In genomic region chr14:68377459-68377858, GRCh38 we compare ENCODE assay signal across 8 cellular contexts.
DNase-seq lines count a peak whose midpoint lies in the region; ATAC-seq and TF ChIP-seq lines count a peak whose summit lies in the region.

No MANE protein-coding gene starts in this region.

- H3K9ac ChIP-seq in BLaER1 treated with 17β-estradiol and CSF1 and Interleukin-3, amounts not matched to agents 10 nM and 100 nM, result peak overlapping the region; percentile 23 to 77 (median 54); a peak in 20 of 22 replicates
- H3K9ac ChIP-seq in OCI-LY3 (ENCODE audit: low read length), result no peak overlapping the region; the same call in 1 of the 2 replicates

- no peaks in the 10 kb centered on the region for H4K20me1 ChIP-seq in BLaER1 treated with 17β-estradiol and CSF1 and Interleukin-3, amounts not matched to agents 10 nM and 100 nM
- no peaks in the 10 kb centered on the region for H4K20me1 ChIP-seq in OCI-LY3 (ENCODE audit: insufficient read depth, low read length)

- no peak overlapping the region for H3K4me3 ChIP-seq in BLaER1 treated with 17β-estradiol and CSF1 and Interleukin-3, amounts not matched to agents 10 nM and 100 nM
- peak overlapping the region; percentile 31 for H3K4me3 ChIP-seq in OCI-LY3 (ENCODE audit: low read length)

- H3K4me2 ChIP-seq in BLaER1 treated with 17β-estradiol and CSF1 and Interleukin-3, amounts not matched to agents 10 nM and 100 nM, result peak overlapping the region; percentile 47 to 90 (median 61)
- H3K4me2 ChIP-seq in OCI-LY3 (ENCODE audit: low read length), result peak overlapping the region; percentile 60

- H3K27me3 ChIP-seq in BLaER1 treated with 17β-estradiol and CSF1 and Interleukin-3, amounts not matched to agents 10 nM and 100 nM, result no peaks in the 10 kb centered on the region
- H3K27me3 ChIP-seq in OCI-LY3 (ENCODE audit: low read depth, low read length), result no peaks in the 10 kb centered on the region

- no peaks in the 10 kb centered on the region for H3K9me3 Mint-ChIP-seq in nephron

- TF ChIP-seq CTCF in OCI-LY3 (IDR thresholded peaks at IDR 0.05; ENCODE audit: low read depth, low read length), result no peak
- no peak for TF ChIP-seq CTCF in nephron (IDR thresholded peaks at IDR 0.05; ENCODE audit: unreplicated experiment in 3 of 3)

- H2AFZ ChIP-seq in OCI-LY3 (ENCODE audit: low read depth, low read length), result peak overlapping the region; percentile 80; the same call in 1 of the 2 replicates

- peak overlapping the region; percentile 78 to 93 (median 80) for H3K27ac Mint-ChIP-seq in nephron

- H3K4me1 ChIP-seq in BLaER1 treated with 17β-estradiol and CSF1 and Interleukin-3, amounts not matched to agents 10 nM and 100 nM, result peaks cover 36 to 91% (median 53%) of the 10 kb centered on the region in 10 experiments
- peaks cover 25% of the 10 kb centered on the region for H3K4me1 ChIP-seq in OCI-LY3 (ENCODE audit: low read length)

- peak; percentile 41 for ATAC-seq in esophagus mucosa
- no peak for ATAC-seq in GM18867 (IDR thresholded peaks at IDR 0.05; ENCODE audit: unreplicated experiment)
- no peak for ATAC-seq in GM21390 (IDR thresholded peaks at IDR 0.05; ENCODE audit: unreplicated experiment)

- DNase-seq in HuH-7.5 (ENCODE audit: low spot score), result no peak
- DNase-seq in NCI-H187 (lab: John Stamatoyannopoulos, UW), result no peak

- H3K4me3 Mint-ChIP-seq in nephron, result no peak overlapping the region

- no peaks in the 10 kb centered on the region for H3K27me3 Mint-ChIP-seq in nephron (ENCODE audit: low read depth)

- H3K36me3 ChIP-seq in BLaER1 treated with 17β-estradiol and CSF1 and Interleukin-3, amounts not matched to agents 10 nM and 100 nM, result no peaks in the 10 kb centered on the region
- H3K36me3 ChIP-seq in OCI-LY3 (replicated peaks; ENCODE audit: low read depth, low read length), result peaks cover 4% of the 10 kb centered on the region

- H3K79me2 ChIP-seq in OCI-LY3 (ENCODE audit: low read length), result no peaks in the 10 kb centered on the region

- peaks cover 6 to 16% (median 10%) of the 10 kb centered on the region in 11 experiments; a peak in 16 of 22 replicates for H3K9me3 ChIP-seq in BLaER1 treated with 17β-estradiol and CSF1 and Interleukin-3, amounts not matched to agents 10 nM and 100 nM (replicated peaks in 1 of 11)
- no peaks in the 10 kb centered on the region for H3K9me3 ChIP-seq in OCI-LY3 (ENCODE audit: insufficient read depth, low read length)

- H3K36me3 Mint-ChIP-seq in nephron (ENCODE audit: low read depth), result no peaks in the 10 kb centered on the region

- H3K27ac ChIP-seq in BLaER1 treated with 17β-estradiol and CSF1 and Interleukin-3, amounts not matched to agents 10 nM and 100 nM, result peak overlapping the region; percentile 57 to 93 (median 75)
- H3K27ac ChIP-seq in OCI-LY3 (ENCODE audit: low read length), result no peak overlapping the region

- peaks cover 58% of the 10 kb centered on the region for H3K4me1 Mint-ChIP-seq in nephron
